Comparison of ENCODE assay signal across 8 cellular contexts in the genomic region with DNA sequence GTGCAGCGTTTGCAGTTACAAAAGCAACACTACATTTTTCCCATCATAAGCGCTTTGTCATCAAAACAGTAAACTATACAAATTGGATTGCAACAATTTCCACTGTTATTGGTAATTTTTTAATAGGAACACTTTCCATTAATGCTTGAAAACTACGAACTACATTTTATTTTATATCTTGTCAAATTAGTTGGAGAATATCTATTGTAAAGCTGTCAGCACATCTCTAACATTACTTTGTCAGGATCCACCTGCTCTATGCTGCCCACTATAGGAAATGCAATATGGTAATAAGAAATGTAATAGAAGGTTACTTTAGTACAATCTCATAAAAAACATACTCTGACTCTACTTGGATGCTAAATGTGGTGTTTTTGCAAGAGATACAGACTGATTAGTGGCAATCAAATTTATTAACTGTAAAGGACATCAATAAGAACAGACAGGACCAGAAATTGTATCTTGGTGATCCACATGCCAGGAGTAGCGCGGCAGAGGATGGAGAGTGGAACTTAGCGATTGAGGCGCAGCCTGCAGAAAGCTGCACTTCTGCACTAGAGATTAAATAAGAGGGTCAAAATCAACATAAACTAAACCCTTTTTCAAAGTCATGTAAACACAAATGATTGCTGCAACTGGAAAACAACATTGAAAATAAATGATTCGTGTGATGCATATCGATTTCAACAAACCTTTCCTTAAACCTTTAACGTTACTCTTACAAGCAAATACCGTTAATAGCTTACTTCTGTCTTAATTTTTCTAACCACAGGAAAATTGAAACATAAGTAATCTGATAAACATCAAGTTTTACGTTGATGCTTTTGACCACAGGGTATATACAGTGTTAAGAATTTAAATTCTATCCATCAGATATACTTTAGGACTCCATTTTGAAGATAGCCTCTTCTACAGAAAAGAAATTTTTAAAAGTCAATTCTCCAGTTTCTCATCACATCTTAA. TPM values are rescaled to one million over a fixed set of nuclear protein-coding genes. Genes with fewer than 3 reads are reported as not detected.
A peak's percentile ranks its signal among the peaks of the same experiment; 100 is the strongest.
DNase-seq lines count a peak whose midpoint lies in the region; ATAC-seq, FAIRE-seq and TF ChIP-seq lines count a peak whose summit lies in the region.

No MANE protein-coding gene starts in this region.

- in situ Hi-C loops in IMR-90 (cut with MboI; ENCODE audit: low sequenced_read_pairs) = no loop called here

- H3K79me2 ChIP-seq in PC-3 (ENCODE audit: low read length) = peaks cover 71% of the 10 kb centered on the region

- peak overlapping the region; percentile 98 for H3K4me3 Mint-ChIP-seq in activated CD4-positive, alpha-beta T cell treated with anti-CD3 and anti-CD28 coated beads for 36 hours
- H3K4me3 Mint-ChIP-seq in stimulated activated naive CD8-positive, alpha-beta T cell treated with anti-CD3 and anti-CD28 coated beads, Interleukin-15, amount 100 ng/mL, for 72 hours = peak overlapping the region; percentile 100

- CTCF ChIA-PET in activated CD4-positive, alpha-beta T cell treated with anti-CD3 and anti-CD28 coated beads for 36 hours (lab: Charles Lee) = interaction anchor here (0.6 to 6.9 kb wide), 20 partner anchors 10 to 544 kb away, joined by 3 to 58 read pairs (median 4); no protein-coding TSS in a partner anchor
- CTCF ChIA-PET in IMR-90 (lab: Yijun Ruan, JAX) (interaction anchor here (0.6 to 7.4 kb wide), 12 partner anchors 10 to 182 kb away, joined by 3 to 43 read pairs (median 3); no protein-coding TSS in a partner anchor), PC-3 (lab: Charles Lee) (interaction anchor here (0.6 to 2.1 kb wide), 2 partner anchors 118 to 182 kb away, joined by 3 to 16 read pairs; no protein-coding TSS in a partner anchor)

- peak overlapping the region; percentile 70; the same call in 1 of the 2 replicates for H3K18ac ChIP-seq in IMR-90 (ENCODE audit: low read depth, low read length)

- H3K27ac ChIP-seq in IMR-90 (ENCODE audit: insufficient read depth, low read length) = 0 out of 2 replicates have a peak overlapping the region, but pooled peaks have one; percentile 7
- H3K27ac ChIP-seq in PC-3 (ENCODE audit: low read length) = no peak overlapping the region
- peak overlapping the region; percentile 96 for H3K27ac ChIP-seq in layer of hippocampus (ENCODE audit: low read depth, low read length)

- H3K79me1 ChIP-seq in IMR-90 (ENCODE audit: low read depth in 1 of 2, low read length in 2 of 2) = peaks cover 11 to 24% of the 10 kb centered on the region in 2 experiments

- no peak overlapping the region for H4K8ac ChIP-seq in IMR-90 (ENCODE audit: low read depth in 2 of 2, low read length in 2 of 2)

- H3F3A ChIP-seq in PC-3 (ENCODE audit: low read length, unreplicated experiment) = no peaks in the 10 kb centered on the region

- H4K5ac ChIP-seq in IMR-90 (ENCODE audit: low read depth, low read length) = no peak overlapping the region

- peaks cover 5% of the 10 kb centered on the region; the same call in 1 of the 2 replicates for H4K20me1 ChIP-seq in IMR-90 (ENCODE audit: insufficient read depth, low read length)
- no peaks in the 10 kb centered on the region for H4K20me1 ChIP-seq in PC-3 (ENCODE audit: low read length)

- H3K9me3 ChIP-seq in IMR-90 (ENCODE audit: control insufficient read depth, insufficient read depth, low read length) (no peaks in the 10 kb centered on the region), PC-3 (ENCODE audit: low read length) (no peaks in the 10 kb centered on the region)

- no peaks in the 10 kb centered on the region for H3K9me1 ChIP-seq in IMR-90 (ENCODE audit: insufficient read depth, low read length)

- H3K9ac ChIP-seq in IMR-90 (ENCODE audit: low read depth, low read length) (peak overlapping the region; percentile 88), PC-3 (ENCODE audit: low read length) (peak overlapping the region; percentile 91)

- ATAC-seq in activated CD4-positive, alpha-beta T cell treated with anti-CD3 and anti-CD28 coated beads for 36 hours = no peak
- no peak for ATAC-seq in IMR-90 (ENCODE audit: low read depth)
- ATAC-seq in PC-3 = no peak
- no peak for ATAC-seq in stimulated activated naive CD8-positive, alpha-beta T cell treated with anti-CD3 and anti-CD28 coated beads, Interleukin-15, amount 100 ng/mL, for 72 hours
- no peak for ATAC-seq in HG02885 (IDR thresholded peaks at IDR 0.05; ENCODE audit: poor library complexity, unreplicated experiment)

- H3K4me3 ChIP-seq in IMR-90 (ENCODE audit: insufficient read depth, low read depth, low read length) (peak overlapping the region; percentile 69), PC-3 (ENCODE audit: low read length) (peak overlapping the region; percentile 87), bronchial epithelial cell (ENCODE audit: low read depth, low read length) (peak overlapping the region; percentile 92)

- H3K56ac ChIP-seq in IMR-90 (ENCODE audit: extremely low read depth, insufficient read depth, low read length) = peak overlapping the region; percentile 98

- peak; percentile 60 for TF ChIP-seq RAD21 in IMR-90 (IDR thresholded peaks at IDR 0.05; ENCODE audit: low read length)

- intact Hi-C loops in activated CD4-positive, alpha-beta T cell treated with anti-CD3 and anti-CD28 coated beads for 36 hours (cut with DNase I, micrococcal nuclease) = loop anchor here (1.0 to 10.0 kb wide), 11 partner anchors 56 to 1489 kb away; partner anchors contain the start of genes ANO6 (in 1 of the 2), SLC38A1 (in 1 of the 2) and SLC38A2 (in 1 of the 2)
- intact Hi-C loops in IMR-90 (cut with micrococcal nuclease) = loop anchor here (2.0 to 5.0 kb wide), 5 partner anchors 54 to 555 kb away; no protein-coding TSS in a partner anchor
- intact Hi-C loops in PC-3 (cut with micrococcal nuclease) = loop anchor here (1.0 to 5.0 kb wide), 8 partner anchors 21 to 594 kb away; partner anchors contain the start of gene ANO6

- H3K36me3 ChIP-seq in IMR-90 (ENCODE audit: control insufficient read depth, insufficient read depth, low read length) (no peaks in the 10 kb centered on the region), PC-3 (ENCODE audit: low read depth, low read length) (no peaks in the 10 kb centered on the region), bronchial epithelial cell (ENCODE audit: control insufficient read depth, insufficient read depth, low read length) (no peaks in the 10 kb centered on the region)

- H2AK5ac ChIP-seq in IMR-90 (ENCODE audit: low read depth, low read length) = no peak overlapping the region

- WGBS in IMR-90 (ENCODE audit: extremely low coverage in 2 of 2, insufficient read length in 1 of 2), 2 experiments = no CpG with 5 or more reads among the region's 12 CpGs

- H3K27me3 Mint-ChIP-seq in activated CD4-positive, alpha-beta T cell treated with anti-CD3 and anti-CD28 coated beads for 36 hours = no peaks in the 10 kb centered on the region
- H3K27me3 Mint-ChIP-seq in stimulated activated naive CD8-positive, alpha-beta T cell treated with anti-CD3 and anti-CD28 coated beads, Interleukin-15, amount 100 ng/mL, for 72 hours = no peaks in the 10 kb centered on the region

- DNase-seq in activated CD4-positive, alpha-beta T cell treated with anti-CD3 and anti-CD28 coated beads for 36 hours = peak; percentile 47
- DNase-seq in activated CD4-positive, alpha-beta T cell treated with anti-CD3 and anti-CD28 coated beads, Interleukin-2, amount 50 U/mL, for 4 hours = no peak
- DNase-seq in IMR-90 (peak; percentile 51), PC-3 (peak; percentile 63), bronchial epithelial cell (ENCODE audit: low read depth) (peak; percentile 66)
- peak; percentile 12 to 23 for DNase-seq in stimulated activated naive CD8-positive, alpha-beta T cell treated with anti-CD3 and anti-CD28 coated beads, Interleukin-15, amount 100 ng/mL, for 72 hours

- H3K14ac ChIP-seq in IMR-90 (replicated peaks; ENCODE audit: low read depth, low read length) = no peak overlapping the region

- no peaks in the 10 kb centered on the region for H3K9me3 Mint-ChIP-seq in activated CD4-positive, alpha-beta T cell treated with anti-CD3 and anti-CD28 coated beads for 36 hours (ENCODE audit: low read depth)
- no peaks in the 10 kb centered on the region for H3K9me3 Mint-ChIP-seq in stimulated activated naive CD8-positive, alpha-beta T cell treated with anti-CD3 and anti-CD28 coated beads, Interleukin-15, amount 100 ng/mL, for 72 hours

- H2AFZ ChIP-seq in IMR-90 (replicated peaks; ENCODE audit: low read length, poor library complexity) (no peak overlapping the region), PC-3 (ENCODE audit: low read length) (peak overlapping the region; percentile 91)

- H3K36me3 Mint-ChIP-seq in activated CD4-positive, alpha-beta T cell treated with anti-CD3 and anti-CD28 coated beads for 36 hours (ENCODE audit: low read depth) = peaks cover 20% of the 10 kb centered on the region

- BruUV-seq in IMR-90 (replicated peaks; lab: Mats Ljungman, UMichigan) = no TSS peak
- BruUV-seq in PC-3 (replicated peaks; lab: Mats Ljungman, UMichigan) = no TSS peak

- peak overlapping the region; percentile 99 for H3K27ac Mint-ChIP-seq in activated CD4-positive, alpha-beta T cell treated with anti-CD3 and anti-CD28 coated beads for 36 hours
- peak overlapping the region; percentile 100 for H3K27ac Mint-ChIP-seq in stimulated activated naive CD8-positive, alpha-beta T cell treated with anti-CD3 and anti-CD28 coated beads, Interleukin-15, amount 100 ng/mL, for 72 hours

- TF ChIP-seq POLR2A in IMR-90 (IDR thresholded peaks at IDR 0.05; ENCODE audit: low read depth, low read length) = no peak

- H3K23ac ChIP-seq in IMR-90 (ENCODE audit: low read depth, low read length) = peak overlapping the region; percentile 94; the same call in 1 of the 2 replicates

- TF ChIP-seq CTCF in IMR-90 (conservative IDR thresholded peaks at IDR 0.05; ENCODE audit: low read depth, low read length) (peak; percentile 70), PC-3 (conservative IDR thresholded peaks at IDR 0.05; ENCODE audit: low read depth, low read length) (peak; percentile 84), bronchial epithelial cell (IDR thresholded peaks at IDR 0.05; ENCODE audit: insufficient read depth, low read length, severe bottlenecking) (peak; percentile 45)

- H4K91ac ChIP-seq in IMR-90 (ENCODE audit: insufficient read depth, low read depth, low read length) = no peak overlapping the region; the same call in 1 of the 2 replicates

- H3K9me2 ChIP-seq in PC-3 (replicated peaks; ENCODE audit: low read length) = no peaks in the 10 kb centered on the region

- no peak overlapping the region for H2BK20ac ChIP-seq in IMR-90 (ENCODE audit: low read depth, low read length)

- H3K4me1 Mint-ChIP-seq in activated CD4-positive, alpha-beta T cell treated with anti-CD3 and anti-CD28 coated beads for 36 hours = peaks cover 27% of the 10 kb centered on the region
- H3K4me1 Mint-ChIP-seq in stimulated activated naive CD8-positive, alpha-beta T cell treated with anti-CD3 and anti-CD28 coated beads, Interleukin-15, amount 100 ng/mL, for 72 hours = peaks cover 24% of the 10 kb centered on the region

- no peak overlapping the region for H2BK120ac ChIP-seq in IMR-90 (ENCODE audit: low read depth, low read length)

- FAIRE-seq in bronchial epithelial cell (lab: Jason Lieb, UNC) = no peak

- H2AK9ac ChIP-seq in IMR-90 (replicated peaks; ENCODE audit: low read depth, low read length, poor library complexity) = no peak overlapping the region

- H3K4me1 ChIP-seq in IMR-90 (ENCODE audit: control insufficient read depth, insufficient read depth, low read length) = no peaks in the 10 kb centered on the region
- peaks cover 23% of the 10 kb centered on the region for H3K4me1 ChIP-seq in PC-3 (ENCODE audit: insufficient read depth, low read length)

- POLR2A ChIA-PET in activated CD4-positive, alpha-beta T cell treated with anti-CD3 and anti-CD28 coated beads for 36 hours (lab: Charles Lee) = interaction anchor here (0.5 to 0.6 kb wide), 2 partner anchors 78 to 196 kb away, joined by 3 to 5 read pairs; no protein-coding TSS in a partner anchor
- POLR2A ChIA-PET in IMR-90 (lab: Charles Lee; ENCODE audit: unreplicated experiment) (interaction anchor here (0.5 to 1.5 kb wide), 2 partner anchors 24 to 182 kb away, joined by 3 read pairs; no protein-coding TSS in a partner anchor), PC-3 (lab: Charles Lee; ENCODE audit: unreplicated experiment) (interaction anchor here (0.6 kb wide), 2 partner anchors 158 to 510 kb away, joined by 3 to 14 read pairs; partner anchors contain the start of gene ANO6)

- dilution Hi-C loops in IMR-90 (cut with HindIII; ENCODE audit: low sequenced_read_pairs, unreplicated experiment) = no loop called here

- H3K4ac ChIP-seq in IMR-90 (ENCODE audit: low read depth, low read length) = no peak overlapping the region

- H3K4me2 ChIP-seq in IMR-90 (ENCODE audit: low read depth, low read length) = peak overlapping the region; percentile 100
- peak overlapping the region; percentile 99 for H3K4me2 ChIP-seq in PC-3 (ENCODE audit: low read length)

- H3K27me3 ChIP-seq in IMR-90 (ENCODE audit: control insufficient read depth, insufficient read depth, low read length) (no peaks in the 10 kb centered on the region), PC-3 (ENCODE audit: low read length) (no peaks in the 10 kb centered on the region), bronchial epithelial cell (ENCODE audit: control insufficient read depth, insufficient read depth, low read length) (no peaks in the 10 kb centered on the region), layer of hippocampus (ENCODE audit: control insufficient read depth, insufficient read depth, low read length) (no peaks in the 10 kb centered on the region)

- H2BK15ac ChIP-seq in IMR-90 (ENCODE audit: low read depth, low read length) = no peak overlapping the region

- H2BK5ac ChIP-seq in IMR-90 (ENCODE audit: low read depth, low read length, poor library complexity, severe bottlenecking) = peak overlapping the region; percentile 77

RNA-seq across cellular contexts. Expression of gene ARID2, which starts 3.6 kb away (rescaled TPM):
- total RNA-seq in activated CD4-positive, alpha-beta T cell treated with anti-CD3 and anti-CD28 coated beads for 36 hours = 10 to 100 TPM; 24.2 to 28.2 TPM
- total RNA-seq in IMR-90 (2012; rRNA removed) (27.5 and 28.1 TPM in 2 replicates), PC-3 (2014; rRNA removed) (15.4 and 25.0 TPM in 2 replicates), bronchial epithelial cell (14.2 TPM in 2 replicates)
- polyA plus RNA-seq in IMR-90 (2012; rRNA removed) = 5.2 and 5.4 TPM in 2 replicates
- polyA plus RNA-seq in IMR-90 (2012; cell fraction: cytosol; rRNA removed) = 1.0 and 5.4 TPM in 2 replicates
- polyA plus RNA-seq in IMR-90 (2012; cell fraction: nucleus; rRNA removed; ENCODE audit: low replicate concordance) = 2.7 and 13.5 TPM in 2 replicates

Comparison
In these comparisons a context has a peak if more than half of its experiments do, and no peak if none do; other contexts are left out.
1. DNase-seq: peak in activated CD4-positive, alpha-beta T cell treated with anti-CD3 and anti-CD28 coated beads for 36 hours (single experiment), IMR-90 (single experiment), PC-3 (single experiment), bronchial epithelial cell (single experiment) and stimulated activated naive CD8-positive, alpha-beta T cell treated with anti-CD3 and anti-CD28 coated beads, Interleukin-15, amount 100 ng/mL, for 72 hours (2 of 2); none in activated CD4-positive, alpha-beta T cell treated with anti-CD3 and anti-CD28 coated beads, Interleukin-2, amount 50 U/mL, for 4 hours (0 of 2).
2. Peak in every context shown above with its lines, with median percentiles within 50 percentile points of each other: H3K4me3 ChIP-seq and CTCF ChIP-seq.